In genomic region chr11:86174101-86175046, GRCh38 we compare ENCODE assay signal across 1 cellular context.
TF ChIP-seq lines count a peak whose summit lies in the region.

No MANE protein-coding gene starts in this region.

TF ChIP-seq in K562, 482 proteins besides CTCF, POLR2A, EP300 and RAD21 (continued from another document):
- peak in 1 of 2 experiments; percentile 25; a peak in 1 of 4 replicates for TF ChIP-seq ZNF318 (IDR thresholded peaks at IDR 0.05; ENCODE audit: borderline replicate concordance in 1 of 2, low read depth in 1 of 2)
- no peak for TF ChIP-seq XRCC5 (IDR thresholded peaks at IDR 0.05; ENCODE audit: low read depth, low read length)
- TF ChIP-seq HMBOX1 (IDR thresholded peaks at IDR 0.05): peak; percentile 45; the same call in 1 of the 2 replicates
- TF ChIP-seq SP2 (IDR thresholded peaks at IDR 0.05; ENCODE audit: extremely low read depth, low read depth, low read length, poor library complexity, severe bottlenecking): no peak
- TF ChIP-seq THRAP3 (IDR thresholded peaks at IDR 0.05; ENCODE audit: borderline replicate concordance): no peak
- TF ChIP-seq RBM34 (IDR thresholded peaks at IDR 0.05; ENCODE audit: borderline replicate concordance, insufficient read depth, low read length): no peak
TF ChIP-seq in K562: peak in this region for 120.
